ENCODE assay signal across 26 cellular contexts in genomic region chr7:54785261-54785660, GRCh38. TPM values are rescaled to one million over a fixed set of nuclear protein-coding genes. Genes with fewer than 3 reads are reported as not detected.
DNase-seq lines count a peak whose midpoint lies in the region; ATAC-seq and TF ChIP-seq lines count a peak whose summit lies in the region.
"Had no signal": no experiment of that assay in that cellular context is flagged by ENCODE, and none has a peak within 500 bp of the region (broad histone marks: within the 10 kb centered on the region; RNA-seq: fewer than 3 reads in every experiment).

No MANE protein-coding gene starts in this region.

- H3K36me3 Mint-ChIP-seq in osteocyte (ENCODE audit: unreplicated experiment), result no peaks in the 10 kb centered on the region
- no peaks in the 10 kb centered on the region for H3K36me3 Mint-ChIP-seq in activated naive CD4-positive, alpha-beta T cell treated with anti-CD3 and anti-CD28 coated beads, Interleukin-2, amount 10 ng/mL, durations not matched to agents 7 days and 5 days
- H3K36me3 Mint-ChIP-seq: activated naive CD4-positive, alpha-beta T cell treated with anti-CD3 and anti-CD28 coated beads, Interleukin-2, amount 50 U/mL, for 72 hours had no signal

- no peak overlapping the region for H3K27ac Mint-ChIP-seq in osteocyte (ENCODE audit: unreplicated experiment)
- H3K27ac Mint-ChIP-seq in activated naive CD4-positive, alpha-beta T cell treated with anti-CD3 and anti-CD28 coated beads, Interleukin-2, amount 10 ng/mL, durations not matched to agents 7 days and 5 days, result no peak overlapping the region
- H3K27ac Mint-ChIP-seq: activated naive CD4-positive, alpha-beta T cell treated with anti-CD3 and anti-CD28 coated beads, Interleukin-2, amount 50 U/mL, for 72 hours; HFFc6 had no signal

- H3K36me3 ChIP-seq in OCI-LY3 (replicated peaks; ENCODE audit: low read depth, low read length), result no peaks in the 10 kb centered on the region
- H3K36me3 ChIP-seq: esophagus squamous epithelium, neutrophil, stomach, transverse colon had no signal

- no peak overlapping the region for H3K27ac ChIP-seq in OCI-LY3 (ENCODE audit: low read length)
- H3K27ac ChIP-seq: esophagus squamous epithelium, neutrophil, stomach, transverse colon had no signal

- peak; percentile 60 for DNase-seq in H4 (ENCODE audit: low spot score)
- DNase-seq in osteocyte (ENCODE audit: extremely low spot score, unreplicated experiment), result peak; percentile 66
- DNase-seq in activated naive CD4-positive, alpha-beta T cell (lab: John Stamatoyannopoulos, UW), result no peak
- DNase-seq in activated naive CD4-positive, alpha-beta T cell treated with anti-CD3 and anti-CD28 coated beads, Interleukin-2, amount 10 ng/mL, durations not matched to agents 7 days and 5 days, result no peak
- DNase-seq in activated gamma-delta T cell (lab: John Stamatoyannopoulos, UW), result no peak
- DNase-seq: activated CD4-positive, alpha-beta T cell treated with anti-CD3 and anti-CD28 coated beads for 1 hour; activated CD8-positive, alpha-beta memory T cell treated with anti-CD3 and anti-CD28 coated beads for 24 hours; activated T-cell treated with anti-CD3 and anti-CD28 coated beads, Interleukin-2, amount 50 U/mL, for 4 hours; effector CD4-positive, alpha-beta T cell; EL; esophagus squamous epithelium; glutamatergic neuron; HFFc6; left ventricle myocardium superior; NCI-H1092; NCI-H2029 treated with DMSO at 0.1 percent for 48 hours; NCI-H446 treated with DMSO at 0.1 percent for 48 hours; stimulated activated CD4-positive, alpha-beta T cell treated with anti-CD3 and anti-CD28 coated beads, Interleukin-4, amount 100 ng/mL, for 24 hours; stomach; T1000; transverse colon had no signal

- peaks cover 8% of the 10 kb centered on the region; the same call in 1 of the 2 replicates for H3K27me3 ChIP-seq in OCI-LY3 (ENCODE audit: low read depth, low read length)
- H3K27me3 ChIP-seq: esophagus squamous epithelium, transverse colon had no signal

- H3K4me1 Mint-ChIP-seq in osteocyte (ENCODE audit: unreplicated experiment), result peaks cover 10% of the 10 kb centered on the region
- H3K4me1 Mint-ChIP-seq in activated naive CD4-positive, alpha-beta T cell treated with anti-CD3 and anti-CD28 coated beads, Interleukin-2, amount 10 ng/mL, durations not matched to agents 7 days and 5 days, result no peaks in the 10 kb centered on the region

- no peak overlapping the region for H3K4me2 ChIP-seq in OCI-LY3 (ENCODE audit: low read length)

- H3K4me1 ChIP-seq in OCI-LY3 (ENCODE audit: low read length), result peaks cover 14% of the 10 kb centered on the region

- no peaks in the 10 kb centered on the region for H4K20me1 ChIP-seq in OCI-LY3 (ENCODE audit: insufficient read depth, low read length)

- TF ChIP-seq CTCF in OCI-LY3 (IDR thresholded peaks at IDR 0.05; ENCODE audit: low read depth, low read length) (0 out of 2 replicates have a peak, but pooled peaks have one; percentile 9), osteocyte (IDR thresholded peaks at IDR 0.05) (no peak)

- no peak overlapping the region for H2AFZ ChIP-seq in OCI-LY3 (ENCODE audit: low read depth, low read length)

- no peaks in the 10 kb centered on the region for H3K9me3 Mint-ChIP-seq in osteocyte (ENCODE audit: unreplicated experiment)
- no peaks in the 10 kb centered on the region for H3K9me3 Mint-ChIP-seq in activated naive CD4-positive, alpha-beta T cell treated with anti-CD3 and anti-CD28 coated beads, Interleukin-2, amount 10 ng/mL, durations not matched to agents 7 days and 5 days
- H3K9me3 Mint-ChIP-seq: activated naive CD4-positive, alpha-beta T cell treated with anti-CD3 and anti-CD28 coated beads, Interleukin-2, amount 50 U/mL, for 72 hours; activated T-cell treated with anti-CD3 and anti-CD28 coated beads, Interleukin-2, amount 50 U/mL, for 4 hours; HFFc6 had no signal

- CTCF ChIA-PET in activated naive CD4-positive, alpha-beta T cell treated with anti-CD3 and anti-CD28 coated beads, Interleukin-2, amount 10 ng/mL, durations not matched to agents 7 days and 5 days (lab: Charles Lee), result no interaction called here

- H3K79me2 ChIP-seq in OCI-LY3 (ENCODE audit: low read length), result no peaks in the 10 kb centered on the region

- H3K27me3 Mint-ChIP-seq in osteocyte (ENCODE audit: unreplicated experiment), result peaks cover 4% of the 10 kb centered on the region
- peaks cover 8% of the 10 kb centered on the region for H3K27me3 Mint-ChIP-seq in activated naive CD4-positive, alpha-beta T cell treated with anti-CD3 and anti-CD28 coated beads, Interleukin-2, amount 10 ng/mL, durations not matched to agents 7 days and 5 days

- no peak overlapping the region for H3K4me3 Mint-ChIP-seq in osteocyte (ENCODE audit: unreplicated experiment)
- H3K4me3 Mint-ChIP-seq in activated naive CD4-positive, alpha-beta T cell treated with anti-CD3 and anti-CD28 coated beads, Interleukin-2, amount 10 ng/mL, durations not matched to agents 7 days and 5 days, result no peak overlapping the region
- H3K4me3 Mint-ChIP-seq: activated T-cell treated with anti-CD3 and anti-CD28 coated beads, Interleukin-2, amount 50 U/mL, for 4 hours; HFFc6 had no signal

- no peak overlapping the region for H3K4me3 ChIP-seq in OCI-LY3 (ENCODE audit: low read length)
- H3K4me3 ChIP-seq: esophagus squamous epithelium, stomach, transverse colon had no signal

- H3K9ac ChIP-seq in OCI-LY3 (ENCODE audit: low read length), result no peak overlapping the region

- no peaks in the 10 kb centered on the region for H3K9me3 ChIP-seq in OCI-LY3 (ENCODE audit: insufficient read depth, low read length)
- H3K9me3 ChIP-seq: esophagus squamous epithelium, neutrophil, stomach, transverse colon had no signal

- ATAC-seq in esophagus mucosa (peak; percentile 93), GM21515 (IDR thresholded peaks at IDR 0.05; ENCODE audit: unreplicated experiment) (no peak)
- ATAC-seq: activated naive CD4-positive, alpha-beta T cell treated with anti-CD3 and anti-CD28 coated beads, Interleukin-2, amount 50 U/mL, for 72 hours; activated T-cell treated with anti-CD3 and anti-CD28 coated beads, Interleukin-2, amount 50 U/mL, for 4 hours; left ventricle myocardium superior had no signal

RNA-seq across cellular contexts. Expression of gene SEC61G, which starts 26.2 kb away (rescaled TPM):
- 1,536 and 1,603 TPM in 2 replicates for total RNA-seq in H4 (2014; rRNA removed; shearing (Covaris generic))
- total RNA-seq in esophagus mucosa, result 71.4 TPM
- total RNA-seq in osteocyte, result 113 and 120 TPM in 2 replicates

Comparison
In these comparisons a context has a peak if more than half of its experiments do, and no peak if none do; other contexts are left out.
1. DNase-seq: peak in H4 (single experiment) and osteocyte (single experiment); none in activated naive CD4-positive, alpha-beta T cell (0 of 4), activated naive CD4-positive, alpha-beta T cell treated with anti-CD3 and anti-CD28 coated beads, Interleukin-2, amount 10 ng/mL, durations not matched to agents 7 days and 5 days (single experiment) and activated gamma-delta T cell (single experiment).
2. RNA of gene SEC61G, which starts 26.2 kb away (total RNA-seq): 1,536 to 1,603 TPM in H4; 113 to 120 TPM in osteocyte and 71.4 TPM in esophagus mucosa (single experiment); every median in the first group is over 10 times any median in the second.